Comparison of ENCODE assay signal across 10 cellular contexts in the genomic region with DNA sequence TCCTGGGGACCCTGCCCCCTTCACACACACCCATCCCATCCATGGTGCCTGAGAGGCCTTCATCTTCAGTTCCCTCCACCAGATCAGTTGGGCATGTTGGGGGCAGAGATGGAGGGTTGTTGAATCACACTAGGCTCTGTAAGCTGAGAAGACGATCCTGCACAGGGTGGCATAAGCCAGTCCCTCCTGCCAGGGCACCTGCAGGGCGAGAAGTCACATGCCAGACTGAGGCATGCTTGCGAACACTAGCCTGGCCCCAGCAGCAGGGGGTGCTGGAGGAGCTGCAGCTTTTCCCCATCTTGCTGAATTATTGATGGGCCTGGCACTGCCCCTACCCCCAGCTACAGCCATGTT. TPM values are rescaled to one million over a fixed set of nuclear protein-coding genes. Genes with fewer than 3 reads are reported as not detected.
A peak's percentile ranks its signal among the peaks of the same experiment; 100 is the strongest.
DNase-seq lines count a peak whose midpoint lies in the region; ATAC-seq, FAIRE-seq and TF ChIP-seq lines count a peak whose summit lies in the region.
"Had no signal": no experiment of that assay in that cellular context is flagged by ENCODE, and none has a peak within 500 bp of the region (broad histone marks: within the 10 kb centered on the region; RNA-seq: fewer than 3 reads in every experiment).

No MANE protein-coding gene starts in this region.

- H3K9me3 ChIP-seq in H1 (ENCODE audit: insufficient read depth in 2 of 2, low read depth in 1 of 2, low read length in 1 of 2), result no peaks in the 10 kb centered on the region
- no peaks in the 10 kb centered on the region for H3K9me3 ChIP-seq in sigmoid colon

- no peak overlapping the region for H3K9ac ChIP-seq in H1 (replicated peaks in 1 of 4; ENCODE audit: extremely low read depth in 1 of 4, low read depth in 3 of 4, low read length in 3 of 4)

- TF ChIP-seq CTCF in H1 (IDR thresholded peaks at IDR 0.05; ENCODE audit: control extremely low read depth in 1 of 3, insufficient read depth in 1 of 3, low read depth in 1 of 3, low read length in 3 of 3), result peak; percentile 33 to 60 (median 52)
- TF ChIP-seq CTCF in sigmoid colon (IDR thresholded peaks at IDR 0.05), result no peak

- H2BK12ac ChIP-seq in H1 (ENCODE audit: low read depth, low read length), result no peak overlapping the region

- peaks cover 10% of the 10 kb centered on the region for H3K4me1 Mint-ChIP-seq in activated CD4-positive, alpha-beta T cell treated with anti-CD3 and anti-CD28 coated beads for 36 hours
- H3K4me1 Mint-ChIP-seq in activated CD4-positive, alpha-beta T cell treated with anti-CD3 and anti-CD28 coated beads, Interleukin-2, amount 10 ng/mL, durations not matched to agents 7 days and 5 days, result peaks cover 7% of the 10 kb centered on the region

- TF ChIP-seq POLR2A in H1 (IDR thresholded peaks at IDR 0.05; ENCODE audit: control extremely low read depth in 1 of 2, low read depth in 2 of 2, low read length in 2 of 2), result no peak
- no peak for TF ChIP-seq POLR2A in sigmoid colon (IDR thresholded peaks at IDR 0.05)

- ATAC-seq in activated CD4-positive, alpha-beta T cell treated with anti-CD3 and anti-CD28 coated beads for 36 hours, result peak; percentile 40
- ATAC-seq in HG02798 (IDR thresholded peaks at IDR 0.05; ENCODE audit: poor library complexity, unreplicated experiment), result no peak

- H3K27me3 ChIP-seq in H1 (replicated peaks in 1 of 4; ENCODE audit: control insufficient read depth in 3 of 4, extremely low read depth in 1 of 4, insufficient read depth in 3 of 4, low read length in 3 of 4), result peaks cover 46 to 61% (median 58%) of the 10 kb centered on the region in 4 experiments
- H3K27me3 ChIP-seq in sigmoid colon, result peaks cover 29 to 65% (median 47%) of the 10 kb centered on the region in 3 donors

- H3K4ac ChIP-seq in H1 (replicated peaks; ENCODE audit: insufficient read length, low read depth, low read length), result no peak overlapping the region

- no peak overlapping the region for H2BK120ac ChIP-seq in H1 (replicated peaks; ENCODE audit: low read depth, low read length)

- H3K27ac ChIP-seq in H1 (ENCODE audit: low read depth, low read length) (no peak overlapping the region), sigmoid colon (no peak overlapping the region)
- H3K27ac ChIP-seq: RWPE1 had no signal

- no peak overlapping the region for H3K27ac Mint-ChIP-seq in activated CD4-positive, alpha-beta T cell treated with anti-CD3 and anti-CD28 coated beads for 36 hours
- H3K27ac Mint-ChIP-seq in activated CD4-positive, alpha-beta T cell treated with anti-CD3 and anti-CD28 coated beads, Interleukin-2, amount 10 ng/mL, durations not matched to agents 7 days and 5 days, result no peak overlapping the region
- H3K27ac Mint-ChIP-seq: CD4-positive, CD25-positive, alpha-beta regulatory T cell had no signal

- POLR2A ChIA-PET in activated CD4-positive, alpha-beta T cell treated with anti-CD3 and anti-CD28 coated beads for 36 hours (lab: Charles Lee), result no interaction called here
- POLR2A ChIA-PET in activated CD4-positive, alpha-beta T cell treated with anti-CD3 and anti-CD28 coated beads, Interleukin-2, amount 10 ng/mL, durations not matched to agents 7 days and 5 days (lab: Charles Lee), result no interaction called here
- POLR2A ChIA-PET in H1 (lab: Charles Lee; ENCODE audit: partially characterized antibody), result no interaction called here

- no peak overlapping the region for H3K23ac ChIP-seq in H1 (ENCODE audit: insufficient read length)

- H4K91ac ChIP-seq in H1 (replicated peaks; ENCODE audit: insufficient read length, low read length), result no peak overlapping the region

- H3K79me1 ChIP-seq in H1 (ENCODE audit: low read depth, low read length), result no peaks in the 10 kb centered on the region

- no peaks in the 10 kb centered on the region for H3K36me3 Mint-ChIP-seq in activated CD4-positive, alpha-beta T cell treated with anti-CD3 and anti-CD28 coated beads for 36 hours (ENCODE audit: low read depth)
- no peaks in the 10 kb centered on the region for H3K36me3 Mint-ChIP-seq in activated CD4-positive, alpha-beta T cell treated with anti-CD3 and anti-CD28 coated beads, Interleukin-2, amount 10 ng/mL, durations not matched to agents 7 days and 5 days (ENCODE audit: low read depth)

- no peaks in the 10 kb centered on the region; the same call in 1 of the 2 replicates for H3K23me2 ChIP-seq in H1 (ENCODE audit: low read depth, low read length)

- peaks cover 0 to 6% (median 0%) of the 10 kb centered on the region in 4 experiments; a peak in 1 of 8 replicates for H3K36me3 ChIP-seq in H1 (ENCODE audit: control insufficient read depth in 2 of 4, insufficient read depth in 4 of 4, low read length in 3 of 4)
- H3K36me3 ChIP-seq in sigmoid colon, result no peaks in the 10 kb centered on the region

- H3K56ac ChIP-seq in H1 (replicated peaks; ENCODE audit: insufficient read length, low read depth, low read length), result no peak overlapping the region

- H2BK20ac ChIP-seq in H1 (ENCODE audit: low read length), result 0 out of 2 replicates have a peak overlapping the region, but pooled peaks have one; percentile 61

- no peak overlapping the region for H3K4me2 ChIP-seq in H1 (ENCODE audit: insufficient read depth in 1 of 2, low read depth in 2 of 2, low read length in 2 of 2)

- 0 out of 2 replicates have a peak overlapping the region, but pooled peaks have one; percentile 29 for H2BK15ac ChIP-seq in H1 (ENCODE audit: low read length)

- DNase-seq in activated CD4-positive, alpha-beta T cell treated with anti-CD3 and anti-CD28 coated beads for 36 hours, result peak; percentile 49
- DNase-seq in activated CD4-positive, alpha-beta T cell treated with anti-CD3 and anti-CD28 coated beads, Interleukin-2, amount 10 ng/mL, durations not matched to agents 7 days and 5 days, result no peak
- DNase-seq in NAMALWA (ENCODE audit: low spot score) (peak; percentile 42), H1 (ENCODE audit: low read depth in 1 of 2, low spot score in 2 of 2) (no peak), sigmoid colon (no peak), ecto neural progenitor cell (ENCODE audit: low spot score) (no peak)
- peak; percentile 29 for DNase-seq in stimulated activated CD8-positive, alpha-beta memory T cell treated with anti-CD3 and anti-CD28 coated beads, Interleukin-4, amount 100 ng/mL, for 48 hours
- DNase-seq: CD4-positive, CD25-positive, alpha-beta regulatory T cell had no signal

- TF ChIP-seq EP300 in H1 (IDR thresholded peaks at IDR 0.05; ENCODE audit: borderline replicate concordance in 1 of 2, low read depth in 2 of 2, low read length in 2 of 2), result no peak
- TF ChIP-seq EP300 in sigmoid colon (IDR thresholded peaks at IDR 0.05), result no peak

- peaks cover 0 to 20% (median 12%) of the 10 kb centered on the region in 4 experiments; a peak in 5 of 7 replicates for H3K4me1 ChIP-seq in H1 (replicated peaks in 1 of 4; ENCODE audit: control insufficient read depth in 3 of 4, insufficient read depth in 4 of 4, low read length in 3 of 4)
- H3K4me1 ChIP-seq in sigmoid colon, result peaks cover 0 to 35% (median 29%) of the 10 kb centered on the region in 4 donors

- FAIRE-seq in H1 (lab: Jason Lieb, UNC), result no peak

- intact Hi-C loops in activated CD4-positive, alpha-beta T cell treated with anti-CD3 and anti-CD28 coated beads for 36 hours (cut with DNase I, micrococcal nuclease), result no loop called here
- intact Hi-C loops in sigmoid colon (cut with DNase I), result no loop called here

- H2AK5ac ChIP-seq in H1 (ENCODE audit: low read depth, low read length), result no peak overlapping the region

- CTCF ChIA-PET in activated CD4-positive, alpha-beta T cell treated with anti-CD3 and anti-CD28 coated beads for 36 hours (lab: Charles Lee), result interaction anchor here (0.6 to 1.9 kb wide), 6 partner anchors 8 to 728 kb away, joined by 3 to 5 read pairs (median 4); no protein-coding TSS in a partner anchor
- CTCF ChIA-PET in activated CD4-positive, alpha-beta T cell treated with anti-CD3 and anti-CD28 coated beads, Interleukin-2, amount 10 ng/mL, durations not matched to agents 7 days and 5 days (lab: Charles Lee), result interaction anchor here (1.1 to 1.5 kb wide), 2 partner anchors 19 to 538 kb away, joined by 4 to 5 read pairs; no protein-coding TSS in a partner anchor
- CTCF ChIA-PET in H1 (lab: Charles Lee; ENCODE audit: partially characterized antibody), result interaction anchor here (0.8 to 3.3 kb wide), 13 partner anchors 8 to 422 kb away, joined by 3 to 31 read pairs (median 4); no protein-coding TSS in a partner anchor

- TF ChIP-seq RAD21 in H1 (IDR thresholded peaks at IDR 0.05 in 1 of 2, conservative IDR thresholded peaks at IDR 0.05 in 1 of 2; ENCODE audit: low read depth in 2 of 2, low read length in 2 of 2), result peak; percentile 7 to 20; a peak in 1 of 4 replicates

- no peaks in the 10 kb centered on the region for H3K9me3 Mint-ChIP-seq in activated CD4-positive, alpha-beta T cell treated with anti-CD3 and anti-CD28 coated beads for 36 hours (ENCODE audit: low read depth)
- no peaks in the 10 kb centered on the region for H3K9me3 Mint-ChIP-seq in activated CD4-positive, alpha-beta T cell treated with anti-CD3 and anti-CD28 coated beads, Interleukin-2, amount 10 ng/mL, durations not matched to agents 7 days and 5 days
- H3K9me3 Mint-ChIP-seq: CD4-positive, CD25-positive, alpha-beta regulatory T cell had no signal

- no peak overlapping the region for H4K5ac ChIP-seq in H1 (ENCODE audit: insufficient read length, low read depth, low read length)

- no peak overlapping the region for H3K14ac ChIP-seq in H1 (ENCODE audit: insufficient read length)

- H4K8ac ChIP-seq in H1 (ENCODE audit: extremely low read depth, insufficient read depth, low read length), result no peak overlapping the region

- H2AFZ ChIP-seq in H1 (ENCODE audit: low read length), result no peak overlapping the region

- no peak overlapping the region for H3K4me3 ChIP-seq in H1 (ENCODE audit: extremely low read depth in 1 of 4, insufficient read depth in 2 of 4, low read depth in 3 of 4, low read length in 4 of 4)
- no peak overlapping the region for H3K4me3 ChIP-seq in sigmoid colon

- WGBS in H1 (ENCODE audit: extremely low coverage in 1 of 2, insufficient coverage in 1 of 2, insufficient read length in 1 of 2, insufficient replicate concordance in 2 of 2, low coverage in 1 of 2, low lambda C conversion rate in 2 of 2, missing lambda C conversion rate in 1 of 2), 2 experiments, result 76% methylated on average over 3 of the region's 3 CpGs; no CpG with 5 or more reads in 1 of the 2 experiments
- WGBS in sigmoid colon, 2 donors, result 87 to 88% methylated on average over 3 of the region's 3 CpGs

- no peak overlapping the region for H2BK5ac ChIP-seq in H1 (ENCODE audit: low read depth, low read length)

- H3K4me3 Mint-ChIP-seq in activated CD4-positive, alpha-beta T cell treated with anti-CD3 and anti-CD28 coated beads for 36 hours, result no peak overlapping the region
- no peak overlapping the region for H3K4me3 Mint-ChIP-seq in activated CD4-positive, alpha-beta T cell treated with anti-CD3 and anti-CD28 coated beads, Interleukin-2, amount 10 ng/mL, durations not matched to agents 7 days and 5 days
- H3K4me3 Mint-ChIP-seq: CD4-positive, CD25-positive, alpha-beta regulatory T cell had no signal

- peaks cover 26% of the 10 kb centered on the region for H3K27me3 Mint-ChIP-seq in activated CD4-positive, alpha-beta T cell treated with anti-CD3 and anti-CD28 coated beads for 36 hours
- H3K27me3 Mint-ChIP-seq in activated CD4-positive, alpha-beta T cell treated with anti-CD3 and anti-CD28 coated beads, Interleukin-2, amount 10 ng/mL, durations not matched to agents 7 days and 5 days, result peaks cover 30% of the 10 kb centered on the region

- peaks cover 12 to 33% of the 10 kb centered on the region in 2 experiments for H4K20me1 ChIP-seq in H1 (replicated peaks in 1 of 2; ENCODE audit: control insufficient read depth in 1 of 2, insufficient read depth in 2 of 2, low read length in 2 of 2)

- H3K18ac ChIP-seq in H1 (ENCODE audit: extremely low read depth, low read length), result no peak overlapping the region

- H3K79me2 ChIP-seq in H1 (ENCODE audit: control insufficient read depth in 1 of 2, insufficient read depth in 2 of 2, low read length in 2 of 2), result no peaks in the 10 kb centered on the region

RNA-seq across cellular contexts. Expression of gene TBX2, which starts 6.1 kb away (rescaled TPM):
- total RNA-seq in activated CD4-positive, alpha-beta T cell treated with anti-CD3 and anti-CD28 coated beads for 36 hours, result not detected
- not detected for total RNA-seq in activated CD4-positive, alpha-beta T cell treated with anti-CD3 and anti-CD28 coated beads, Interleukin-2, amount 10 ng/mL, durations not matched to agents 7 days and 5 days
- not detected in 2 replicates for total RNA-seq in H1 (2021; fragmentation: NEBNext Ultra II Directional; extraction: Animal tissue kit (Norgen Biotek cat#: 25700))
- polyA plus RNA-seq in H1 (2011; rRNA removed) (0.02 TPM in 1 of 2 replicates, not detected in the other), sigmoid colon (1 to 10 TPM; 2.3 to 5.3 (median 3.6) TPM)
- polyA plus RNA-seq in H1 (2011; cell fraction: cytosol; rRNA removed), result not detected
- not detected for polyA plus RNA-seq in H1 (2011; cell fraction: nucleus; rRNA removed)
- polyA plus RNA-seq in H1 (2012, experiment 1 of 2), result 0.09 TPM in 1 of 4 replicates, not detected in the others
- not detected for polyA plus RNA-seq in H1 (2012, experiment 2 of 2)
- polyA plus RNA-seq in H1 (2013, experiment 1 of 2), result not detected
- polyA plus RNA-seq in H1 (2013, experiment 2 of 2), result not detected
- not detected in 2 replicates for polyA minus RNA-seq in H1 (2011; rRNA and poly(A)+ RNA removed)
- polyA minus RNA-seq in H1 (2011; cell fraction: cytosol; rRNA and poly(A)+ RNA removed), result not detected
- not detected for polyA minus RNA-seq in H1 (2011; cell fraction: nucleus; rRNA and poly(A)+ RNA removed)
- 1 to 10 TPM in 3 of 4 donors, under 1 TPM in 1; 0.99 to 5.3 (median 2.3) TPM for total RNA-seq in sigmoid colon
- total RNA-seq: CD4-positive, CD25-positive, alpha-beta regulatory T cell had no signal
- polyA plus RNA-seq: CD4-positive, CD25-positive, alpha-beta regulatory T cell had no signal

RNA-seq across cellular contexts. Expression of gene TBX4, which starts 58.7 kb away (rescaled TPM):
- not detected for total RNA-seq in activated CD4-positive, alpha-beta T cell treated with anti-CD3 and anti-CD28 coated beads for 36 hours
- not detected for total RNA-seq in activated CD4-positive, alpha-beta T cell treated with anti-CD3 and anti-CD28 coated beads, Interleukin-2, amount 10 ng/mL, durations not matched to agents 7 days and 5 days
- total RNA-seq in H1 (2021; fragmentation: NEBNext Ultra II Directional; extraction: Animal tissue kit (Norgen Biotek cat#: 25700)), result not detected in 2 replicates
- 0.02 TPM in 1 of 2 replicates, not detected in the other for polyA plus RNA-seq in H1 (2011; rRNA removed)
- not detected for polyA plus RNA-seq in H1 (2011; cell fraction: cytosol; rRNA removed)
- polyA plus RNA-seq in H1 (2011; cell fraction: nucleus; rRNA removed), result not detected
- polyA plus RNA-seq in H1 (2012, experiment 1 of 2), result 0.15 to 0.34 TPM in 2 of 4 replicates, not detected in the others
- 0.04 TPM for polyA plus RNA-seq in H1 (2012, experiment 2 of 2)
- polyA plus RNA-seq in H1 (2013, experiment 1 of 2), result not detected
- polyA plus RNA-seq in H1 (2013, experiment 2 of 2), result 0.02 TPM
- not detected in 2 replicates for polyA minus RNA-seq in H1 (2011; rRNA and poly(A)+ RNA removed)
- polyA minus RNA-seq in H1 (2011; cell fraction: cytosol; rRNA and poly(A)+ RNA removed), result not detected
- polyA minus RNA-seq in H1 (2011; cell fraction: nucleus; rRNA and poly(A)+ RNA removed), result not detected
- total RNA-seq in sigmoid colon, result not detected
- polyA plus RNA-seq in sigmoid colon, result not detected
- total RNA-seq: CD4-positive, CD25-positive, alpha-beta regulatory T cell had no signal
- polyA plus RNA-seq: CD4-positive, CD25-positive, alpha-beta regulatory T cell had no signal

Comparison
In these comparisons a context has a peak if more than half of its experiments do, and no peak if none do; other contexts are left out.
1. DNase-seq: peak in activated CD4-positive, alpha-beta T cell treated with anti-CD3 and anti-CD28 coated beads for 36 hours (single experiment), NAMALWA (single experiment) and stimulated activated CD8-positive, alpha-beta memory T cell treated with anti-CD3 and anti-CD28 coated beads, Interleukin-4, amount 100 ng/mL, for 48 hours (single experiment); none in activated CD4-positive, alpha-beta T cell treated with anti-CD3 and anti-CD28 coated beads, Interleukin-2, amount 10 ng/mL, durations not matched to agents 7 days and 5 days (single experiment), H1 (0 of 2), sigmoid colon (single experiment) and ecto neural progenitor cell (single experiment).
2. CTCF ChIP-seq: peak in H1 (3 of 3); none in sigmoid colon (0 of 4).